18 cellular contexts compared by ENCODE assay signal in genomic region chr19:31693131-31693700, GRCh38.
DNase-seq lines count a peak whose midpoint lies in the region; FAIRE-seq and TF ChIP-seq lines count a peak whose summit lies in the region.
"Had no signal": no experiment of that assay in that cellular context is flagged by ENCODE, and none has a peak within 500 bp of the region (broad histone marks: within the 10 kb centered on the region; RNA-seq: fewer than 3 reads in every experiment).

No MANE protein-coding gene starts in this region.

- FAIRE-seq in H1 (lab: Jason Lieb, UNC) = no peak
- FAIRE-seq: GM12892, GM18507, H54 had no signal

- no CpG with 5 or more reads among the region's 11 CpGs for WGBS in H9 (ENCODE audit: extremely low coverage, insufficient read length, low lambda C conversion rate)
- WGBS in H1 (ENCODE audit: extremely low coverage in 1 of 2, insufficient coverage in 1 of 2, insufficient read length in 1 of 2, insufficient replicate concordance in 2 of 2, low coverage in 1 of 2, low lambda C conversion rate in 2 of 2, missing lambda C conversion rate in 1 of 2), 2 experiments = 84% methylated on average over 11 of the region's 11 CpGs; no CpG with 5 or more reads in 1 of the 2 experiments
- WGBS in trophoblast cell (ENCODE audit: extremely low coverage, insufficient coverage, insufficient read length) = no CpG with 5 or more reads among the region's 11 CpGs

- TF ChIP-seq RAD21 in H1 (IDR thresholded peaks at IDR 0.05 in 1 of 2, conservative IDR thresholded peaks at IDR 0.05 in 1 of 2; ENCODE audit: low read depth in 2 of 2, low read length in 2 of 2) = peak; percentile 20 to 35; a peak in 3 of 4 replicates

- H3K27ac ChIP-seq in H9 (ENCODE audit: insufficient read length, low read depth, low read length) = no peak overlapping the region
- H3K27ac ChIP-seq in H1 (ENCODE audit: low read depth, low read length) = no peak overlapping the region
- H3K27ac ChIP-seq in trophoblast cell (ENCODE audit: low read depth, low read length) = no peak overlapping the region
- H3K27ac ChIP-seq: 22Rv1, A549, BLaER1, HL-60 had no signal

- H2BK5ac ChIP-seq in H9 (ENCODE audit: insufficient read length, low read length) (no peak overlapping the region), H1 (ENCODE audit: low read depth, low read length) (no peak overlapping the region), trophoblast cell (ENCODE audit: low read depth, low read length, poor library complexity) (no peak overlapping the region)

- H2BK15ac ChIP-seq in H9 (ENCODE audit: low read depth, low read length) (no peak overlapping the region), H1 (ENCODE audit: low read length) (no peak overlapping the region)

- no peak overlapping the region for H4K91ac ChIP-seq in H9 (ENCODE audit: insufficient read length, low read depth, low read length)
- H4K91ac ChIP-seq in H1 (replicated peaks; ENCODE audit: insufficient read length, low read length) = no peak overlapping the region
- no peak overlapping the region for H4K91ac ChIP-seq in trophoblast cell (ENCODE audit: low read depth, low read length)

- no peak for TF ChIP-seq EP300 in H1 (IDR thresholded peaks at IDR 0.05; ENCODE audit: borderline replicate concordance in 1 of 2, low read depth in 2 of 2, low read length in 2 of 2)

- H3K9me3 Mint-ChIP-seq in H9 (peaks cover 0 to under 1% of the 10 kb centered on the region in 2 experiments; a peak in 1 of 5 replicates), osteocyte (ENCODE audit: unreplicated experiment) (peaks cover 10% of the 10 kb centered on the region)

- H3K4me1 ChIP-seq in H9 (ENCODE audit: insufficient read depth, low read length) (no peaks in the 10 kb centered on the region), H1 (replicated peaks in 1 of 4; ENCODE audit: control insufficient read depth in 3 of 4, insufficient read depth in 4 of 4, low read length in 3 of 4) (no peaks in the 10 kb centered on the region), trophoblast cell (ENCODE audit: control insufficient read depth in 1 of 2, insufficient read depth in 2 of 2, low read length in 2 of 2) (no peaks in the 10 kb centered on the region)
- H3K4me1 ChIP-seq: A549, BLaER1 had no signal

- H2AFZ ChIP-seq in H9 (ENCODE audit: low read length) = no peak overlapping the region
- H2AFZ ChIP-seq in H1 (ENCODE audit: low read length) = no peak overlapping the region
- no peak overlapping the region for H2AFZ ChIP-seq in trophoblast cell (ENCODE audit: insufficient read depth, low read length, poor library complexity)

- H4K5ac ChIP-seq in H9 (ENCODE audit: insufficient read length, low read depth, low read length) = no peak overlapping the region
- H4K5ac ChIP-seq in H1 (ENCODE audit: insufficient read length, low read depth, low read length) = no peak overlapping the region

- H3K4me3 Mint-ChIP-seq in H9 = no peak overlapping the region
- no peak overlapping the region for H3K4me3 Mint-ChIP-seq in osteocyte (ENCODE audit: unreplicated experiment)
- H3K4me3 Mint-ChIP-seq: CD14-positive monocyte; CD4-positive, alpha-beta memory T cell; HFFc6 had no signal

- H2BK120ac ChIP-seq in H9 (ENCODE audit: low read depth, low read length, poor library complexity, severe bottlenecking) = no peak overlapping the region
- H2BK120ac ChIP-seq in H1 (replicated peaks; ENCODE audit: low read depth, low read length) = no peak overlapping the region
- H2BK120ac ChIP-seq in trophoblast cell (ENCODE audit: insufficient read depth, low read length, poor library complexity) = no peak overlapping the region

- POLR2A ChIA-PET in H1 (lab: Charles Lee; ENCODE audit: partially characterized antibody) = no interaction called here

- H3K27me3 Mint-ChIP-seq in H9 (ENCODE audit: low read depth) (peaks cover 2% of the 10 kb centered on the region; the same call in 1 of the 2 replicates), osteocyte (ENCODE audit: unreplicated experiment) (peaks cover 2% of the 10 kb centered on the region)

- H3K56ac ChIP-seq in H9 (ENCODE audit: insufficient read length, low read depth, low read length) = no peak overlapping the region
- no peak overlapping the region for H3K56ac ChIP-seq in H1 (replicated peaks; ENCODE audit: insufficient read length, low read depth, low read length)

- H3T11ph ChIP-seq in H9 (ENCODE audit: low read length) = no peak overlapping the region

- no peak overlapping the region for H4K8ac ChIP-seq in H9 (replicated peaks; ENCODE audit: insufficient read length, low read depth, low read length)
- H4K8ac ChIP-seq in H1 (ENCODE audit: extremely low read depth, insufficient read depth, low read length) = no peak overlapping the region
- no peak overlapping the region for H4K8ac ChIP-seq in trophoblast cell (ENCODE audit: low read depth, low read length)

- DNase-seq in DMS 273 (lab: John Stamatoyannopoulos, UW; ENCODE audit: unreplicated experiment) = peak; percentile 3
- DNase-seq in DMS 273 treated with DMSO at 0.1 percent for 48 hours (lab: John Stamatoyannopoulos, UW) = no peak
- DNase-seq in H9 = peak; percentile 43
- no peak for DNase-seq in H1 (ENCODE audit: low read depth in 1 of 2, low spot score in 2 of 2)
- peak; percentile 51 for DNase-seq in osteocyte (ENCODE audit: extremely low spot score, unreplicated experiment)
- no peak for DNase-seq in DMS153 (lab: John Stamatoyannopoulos, UW)
- no peak for DNase-seq in trophoblast cell
- DNase-seq: CD4-positive, alpha-beta memory T cell; GDM1; HFFc6 had no signal

- TF ChIP-seq CTCF in H9 (conservative IDR thresholded peaks at IDR 0.05) = peak; percentile 34; the same call in 2 of the 3 replicates
- peak; percentile 4 to 25 (median 15); a peak in 2 of 4 replicates for TF ChIP-seq CTCF in H1 (IDR thresholded peaks at IDR 0.05; ENCODE audit: control extremely low read depth in 1 of 3, insufficient read depth in 1 of 3, low read depth in 1 of 3, low read length in 3 of 3)
- TF ChIP-seq CTCF in osteocyte (IDR thresholded peaks at IDR 0.05) = no peak

- H4K20me1 ChIP-seq in H9 (ENCODE audit: control insufficient read depth, insufficient read depth, insufficient read length) = no peaks in the 10 kb centered on the region
- H4K20me1 ChIP-seq in H1 (replicated peaks in 1 of 2; ENCODE audit: control insufficient read depth in 1 of 2, insufficient read depth in 2 of 2, low read length in 2 of 2) = no peaks in the 10 kb centered on the region
- H4K20me1 ChIP-seq: BLaER1 had no signal

- H3K9me3 ChIP-seq in H9 (ENCODE audit: control insufficient read depth, low read depth, low read length) (no peaks in the 10 kb centered on the region), H1 (ENCODE audit: insufficient read depth in 2 of 2, low read depth in 1 of 2, low read length in 1 of 2) (no peaks in the 10 kb centered on the region), trophoblast cell (ENCODE audit: insufficient read depth, low read depth, low read length) (peaks cover 3% of the 10 kb centered on the region)
- H3K9me3 ChIP-seq: BLaER1 had no signal

- H3K23ac ChIP-seq in H9 (ENCODE audit: insufficient read length, low read depth, low read length) = no peak overlapping the region
- H3K23ac ChIP-seq in H1 (ENCODE audit: insufficient read length) = no peak overlapping the region
- H3K23ac ChIP-seq in trophoblast cell (ENCODE audit: low read length) = no peak overlapping the region

- H3K79me1 ChIP-seq in H9 (ENCODE audit: insufficient read depth, low read depth, low read length, poor library complexity, severe bottlenecking) (no peaks in the 10 kb centered on the region), H1 (ENCODE audit: low read depth, low read length) (no peaks in the 10 kb centered on the region; the same call in 1 of the 2 replicates), trophoblast cell (ENCODE audit: low read length) (no peaks in the 10 kb centered on the region)

- H3K27ac Mint-ChIP-seq in H9 (no peak overlapping the region), osteocyte (ENCODE audit: unreplicated experiment) (no peak overlapping the region)
- H3K27ac Mint-ChIP-seq: CD14-positive monocyte; CD4-positive, alpha-beta memory T cell; HFFc6 had no signal

- no peak overlapping the region for H3K9ac ChIP-seq in H9 (ENCODE audit: extremely low read depth, insufficient read length, low read length)
- H3K9ac ChIP-seq in H1 (replicated peaks in 1 of 4; ENCODE audit: extremely low read depth in 1 of 4, low read depth in 3 of 4, low read length in 3 of 4) = no peak overlapping the region
- H3K9ac ChIP-seq in trophoblast cell (ENCODE audit: low read length) = no peak overlapping the region
- H3K9ac ChIP-seq: BLaER1 had no signal

- H2AK5ac ChIP-seq in H9 (ENCODE audit: insufficient read length, low read length) (no peak overlapping the region), H1 (ENCODE audit: low read depth, low read length) (no peak overlapping the region), trophoblast cell (ENCODE audit: low read length) (no peak overlapping the region)

- CTCF ChIA-PET in H1 (lab: Charles Lee; ENCODE audit: partially characterized antibody) = interaction anchor here (1.6 kb wide), 1 partner anchor 24 kb away, joined by 4 read pairs; no protein-coding TSS in a partner anchor

- H3K18ac ChIP-seq in H9 (ENCODE audit: insufficient read length, low read depth, low read length) = no peak overlapping the region
- H3K18ac ChIP-seq in H1 (ENCODE audit: extremely low read depth, low read length) = no peak overlapping the region
- H3K18ac ChIP-seq in trophoblast cell (ENCODE audit: low read length) = no peak overlapping the region

- H2BK20ac ChIP-seq in H9 (ENCODE audit: low read depth, low read length, poor library complexity, severe bottlenecking) (no peak overlapping the region), H1 (ENCODE audit: low read length) (no peak overlapping the region)

- H3K79me2 ChIP-seq in H9 (ENCODE audit: insufficient read depth, low read length) = no peaks in the 10 kb centered on the region
- no peaks in the 10 kb centered on the region for H3K79me2 ChIP-seq in H1 (ENCODE audit: control insufficient read depth in 1 of 2, insufficient read depth in 2 of 2, low read length in 2 of 2)
- H3K79me2 ChIP-seq in trophoblast cell (ENCODE audit: control insufficient read depth, insufficient read depth, low read length, poor library complexity) = no peaks in the 10 kb centered on the region

- no peak for TF ChIP-seq POLR2A in H1 (IDR thresholded peaks at IDR 0.05; ENCODE audit: control extremely low read depth in 1 of 2, low read depth in 2 of 2, low read length in 2 of 2)

- H3K4me1 Mint-ChIP-seq in H9 = no peaks in the 10 kb centered on the region
- H3K4me1 Mint-ChIP-seq in osteocyte (ENCODE audit: unreplicated experiment) = no peaks in the 10 kb centered on the region
- H3K4me1 Mint-ChIP-seq: CD14-positive monocyte; CD4-positive, alpha-beta memory T cell had no signal

- H3K4me2 ChIP-seq in H9 (ENCODE audit: insufficient read depth, insufficient read length, low read length) = no peak overlapping the region
- no peak overlapping the region for H3K4me2 ChIP-seq in H1 (ENCODE audit: insufficient read depth in 1 of 2, low read depth in 2 of 2, low read length in 2 of 2)
- no peak overlapping the region for H3K4me2 ChIP-seq in trophoblast cell (ENCODE audit: low read length)
- H3K4me2 ChIP-seq: A549, BLaER1 had no signal

- H2BK12ac ChIP-seq in H9 (ENCODE audit: insufficient read length, low read depth, low read length) (no peak overlapping the region), H1 (ENCODE audit: low read depth, low read length) (no peak overlapping the region), trophoblast cell (ENCODE audit: low read length) (no peak overlapping the region)

- H3K23me2 ChIP-seq in H9 (ENCODE audit: insufficient read length, low read depth, low read length, poor library complexity, severe bottlenecking) (no peaks in the 10 kb centered on the region), H1 (ENCODE audit: low read depth, low read length) (no peaks in the 10 kb centered on the region)

- no peak overlapping the region for H4K12ac ChIP-seq in trophoblast cell (ENCODE audit: low read depth, low read length)

- H3K36me3 Mint-ChIP-seq in H9 (ENCODE audit: insufficient read depth in 1 of 3, low read depth in 3 of 3) = no peaks in the 10 kb centered on the region
- no peaks in the 10 kb centered on the region for H3K36me3 Mint-ChIP-seq in osteocyte (ENCODE audit: unreplicated experiment)
- H3K36me3 Mint-ChIP-seq: CD14-positive monocyte; CD4-positive, alpha-beta memory T cell had no signal

- H3K4me3 ChIP-seq in H1 (ENCODE audit: extremely low read depth in 1 of 4, insufficient read depth in 2 of 4, low read depth in 3 of 4, low read length in 4 of 4) (no peak overlapping the region), trophoblast cell (ENCODE audit: low read depth, low read length) (no peak overlapping the region)
- H3K4me3 ChIP-seq: A549, BLaER1 had no signal

- H3K14ac ChIP-seq in H9 (ENCODE audit: insufficient read depth, low read length) = no peak overlapping the region
- H3K14ac ChIP-seq in H1 (ENCODE audit: insufficient read length) = no peak overlapping the region
- H3K14ac ChIP-seq in trophoblast cell (ENCODE audit: low read length) = no peak overlapping the region

- H3K36me3 ChIP-seq in H1 (ENCODE audit: control insufficient read depth in 2 of 4, insufficient read depth in 4 of 4, low read length in 3 of 4) (no peaks in the 10 kb centered on the region), trophoblast cell (ENCODE audit: control insufficient read depth in 1 of 2, insufficient read depth in 2 of 2, low read length in 2 of 2) (no peaks in the 10 kb centered on the region)
- H3K36me3 ChIP-seq: BLaER1 had no signal

- no peaks in the 10 kb centered on the region for H3K27me3 ChIP-seq in H9 (ENCODE audit: insufficient read depth, low read length)
- no peaks in the 10 kb centered on the region for H3K27me3 ChIP-seq in H1 (replicated peaks in 1 of 4; ENCODE audit: control insufficient read depth in 3 of 4, extremely low read depth in 1 of 4, insufficient read depth in 3 of 4, low read length in 3 of 4)
- no peaks in the 10 kb centered on the region for H3K27me3 ChIP-seq in trophoblast cell (ENCODE audit: insufficient read depth, low read length)
- H3K27me3 ChIP-seq: BLaER1 had no signal

- H3K4ac ChIP-seq in H9 (ENCODE audit: low read depth, low read length) (no peak overlapping the region), H1 (replicated peaks; ENCODE audit: insufficient read length, low read depth, low read length) (no peak overlapping the region), trophoblast cell (ENCODE audit: low read depth, low read length) (no peak overlapping the region)

Comparison
In these comparisons a context has a peak if more than half of its experiments do, and no peak if none do; other contexts are left out.
1. DNase-seq: peak in DMS 273 (single experiment), H9 (single experiment) and osteocyte (single experiment); none in DMS 273 treated with DMSO at 0.1 percent for 48 hours (single experiment), H1 (0 of 2), DMS153 (single experiment) and trophoblast cell (0 of 2).